1 cellular context compared by ENCODE assay signal in the genomic region with DNA sequence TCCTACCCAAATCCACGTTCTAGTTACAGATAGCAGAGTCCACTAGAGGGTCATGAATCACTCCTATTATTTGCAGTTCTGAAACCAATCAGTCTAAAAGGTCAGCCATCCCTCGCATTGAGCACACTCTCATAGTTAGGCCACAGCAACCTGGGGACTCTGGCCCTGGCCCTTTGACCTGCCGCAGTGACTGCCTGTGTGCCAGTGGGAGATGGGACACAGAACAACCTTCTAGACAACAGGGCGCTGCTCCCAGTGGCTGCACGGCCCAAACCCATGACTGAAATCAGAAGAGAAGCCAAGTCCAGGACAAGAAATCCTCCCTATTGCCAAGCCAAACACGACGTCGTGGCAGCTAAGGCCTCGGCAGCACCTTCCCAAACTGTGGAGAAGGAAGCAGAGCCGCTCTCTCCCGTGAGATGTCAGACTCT.
TF ChIP-seq lines count a peak whose summit lies in the region.

No MANE protein-coding gene starts in this region.

TF ChIP-seq in HepG2, 621 proteins besides CTCF, POLR2A, EP300 and RAD21 (continued from another document):
- TF ChIP-seq ZNF138 (CRISPR knock-in tag; IDR thresholded peaks at IDR 0.05; ENCODE audit: low read depth): no peak
- TF ChIP-seq, protein P1, sequence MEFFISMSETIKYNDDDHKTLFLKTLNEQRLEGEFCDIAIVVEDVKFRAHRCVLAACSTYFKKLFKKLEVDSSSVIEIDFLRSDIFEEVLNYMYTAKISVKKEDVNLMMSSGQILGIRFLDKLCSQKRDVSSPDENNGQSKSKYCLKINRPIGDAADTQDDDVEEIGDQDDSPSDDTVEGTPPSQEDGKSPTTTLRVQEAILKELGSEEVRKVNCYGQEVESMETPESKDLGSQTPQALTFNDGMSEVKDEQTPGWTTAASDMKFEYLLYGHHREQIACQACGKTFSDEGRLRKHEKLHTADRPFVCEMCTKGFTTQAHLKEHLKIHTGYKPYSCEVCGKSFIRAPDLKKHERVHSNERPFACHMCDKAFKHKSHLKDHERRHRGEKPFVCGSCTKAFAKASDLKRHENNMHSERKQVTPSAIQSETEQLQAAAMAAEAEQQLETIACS (CRISPR knock-in tag; IDR thresholded peaks at IDR 0.05): no peak
- TF ChIP-seq ZNF839 (CRISPR knock-in tag; IDR thresholded peaks at IDR 0.05; ENCODE audit: borderline replicate concordance): no peak
- no peak for TF ChIP-seq ZNF143 (CRISPR knock-in tag; IDR thresholded peaks at IDR 0.05)
- no peak for TF ChIP-seq MLLT10 (CRISPR knock-in tag; IDR thresholded peaks at IDR 0.05)
- no peak for TF ChIP-seq GATA4 (IDR thresholded peaks at IDR 0.05; ENCODE audit: borderline replicate concordance, low read depth)
- no peak for TF ChIP-seq ZNF790 (CRISPR knock-in tag; IDR thresholded peaks at IDR 0.05; ENCODE audit: borderline replicate concordance)
- TF ChIP-seq SP5 (CRISPR knock-in tag; IDR thresholded peaks at IDR 0.05; ENCODE audit: borderline replicate concordance, low read depth): no peak
- TF ChIP-seq, protein P2, sequence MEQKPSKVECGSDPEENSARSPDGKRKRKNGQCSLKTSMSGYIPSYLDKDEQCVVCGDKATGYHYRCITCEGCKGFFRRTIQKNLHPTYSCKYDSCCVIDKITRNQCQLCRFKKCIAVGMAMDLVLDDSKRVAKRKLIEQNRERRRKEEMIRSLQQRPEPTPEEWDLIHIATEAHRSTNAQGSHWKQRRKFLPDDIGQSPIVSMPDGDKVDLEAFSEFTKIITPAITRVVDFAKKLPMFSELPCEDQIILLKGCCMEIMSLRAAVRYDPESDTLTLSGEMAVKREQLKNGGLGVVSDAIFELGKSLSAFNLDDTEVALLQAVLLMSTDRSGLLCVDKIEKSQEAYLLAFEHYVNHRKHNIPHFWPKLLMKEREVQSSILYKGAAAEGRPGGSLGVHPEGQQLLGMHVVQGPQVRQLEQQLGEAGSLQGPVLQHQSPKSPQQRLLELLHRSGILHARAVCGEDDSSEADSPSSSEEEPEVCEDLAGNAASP (CRISPR knock-in tag; IDR thresholded peaks at IDR 0.05; ENCODE audit: borderline replicate concordance): no peak
- TF ChIP-seq SMARCE1 (IDR thresholded peaks at IDR 0.05; ENCODE audit: borderline replicate concordance): no peak
- no peak for TF ChIP-seq SNRNP70 (IDR thresholded peaks at IDR 0.05; ENCODE audit: low read depth, low read length)
- TF ChIP-seq NCOA1 (CRISPR knock-in tag; IDR thresholded peaks at IDR 0.05): no peak
- TF ChIP-seq CEBPB (IDR thresholded peaks at IDR 0.05; ENCODE audit: borderline replicate concordance, low read depth, low read length): no peak
- TF ChIP-seq ZNF292 (CRISPR knock-in tag; IDR thresholded peaks at IDR 0.05; ENCODE audit: borderline replicate concordance, low read depth): 0 out of 2 replicates have a peak, but pooled peaks have one; percentile 28
- TF ChIP-seq, protein P3, sequence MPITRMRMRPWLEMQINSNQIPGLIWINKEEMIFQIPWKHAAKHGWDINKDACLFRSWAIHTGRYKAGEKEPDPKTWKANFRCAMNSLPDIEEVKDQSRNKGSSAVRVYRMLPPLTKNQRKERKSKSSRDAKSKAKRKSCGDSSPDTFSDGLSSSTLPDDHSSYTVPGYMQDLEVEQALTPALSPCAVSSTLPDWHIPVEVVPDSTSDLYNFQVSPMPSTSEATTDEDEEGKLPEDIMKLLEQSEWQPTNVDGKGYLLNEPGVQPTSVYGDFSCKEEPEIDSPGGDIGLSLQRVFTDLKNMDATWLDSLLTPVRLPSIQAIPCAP (CRISPR knock-in tag; IDR thresholded peaks at IDR 0.05; ENCODE audit: low read depth): no peak
- TF ChIP-seq ZFY (CRISPR knock-in tag; IDR thresholded peaks at IDR 0.05): 0 out of 2 replicates have a peak, but pooled peaks have one; percentile 8
- TF ChIP-seq SRSF1 (optimal IDR thresholded peaks at IDR 0.05; ENCODE audit: low read depth, low read length): no peak
- TF ChIP-seq, protein P4, sequence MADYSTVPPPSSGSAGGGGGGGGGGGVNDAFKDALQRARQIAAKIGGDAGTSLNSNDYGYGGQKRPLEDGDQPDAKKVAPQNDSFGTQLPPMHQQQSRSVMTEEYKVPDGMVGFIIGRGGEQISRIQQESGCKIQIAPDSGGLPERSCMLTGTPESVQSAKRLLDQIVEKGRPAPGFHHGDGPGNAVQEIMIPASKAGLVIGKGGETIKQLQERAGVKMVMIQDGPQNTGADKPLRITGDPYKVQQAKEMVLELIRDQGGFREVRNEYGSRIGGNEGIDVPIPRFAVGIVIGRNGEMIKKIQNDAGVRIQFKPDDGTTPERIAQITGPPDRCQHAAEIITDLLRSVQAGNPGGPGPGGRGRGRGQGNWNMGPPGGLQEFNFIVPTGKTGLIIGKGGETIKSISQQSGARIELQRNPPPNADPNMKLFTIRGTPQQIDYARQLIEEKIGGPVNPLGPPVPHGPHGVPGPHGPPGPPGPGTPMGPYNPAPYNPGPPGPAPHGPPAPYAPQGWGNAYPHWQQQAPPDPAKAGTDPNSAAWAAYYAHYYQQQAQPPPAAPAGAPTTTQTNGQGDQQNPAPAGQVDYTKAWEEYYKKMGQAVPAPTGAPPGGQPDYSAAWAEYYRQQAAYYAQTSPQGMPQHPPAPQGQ (CRISPR knock-in tag; IDR thresholded peaks at IDR 0.05; ENCODE audit: borderline replicate concordance): no peak
- TF ChIP-seq, protein P5, sequence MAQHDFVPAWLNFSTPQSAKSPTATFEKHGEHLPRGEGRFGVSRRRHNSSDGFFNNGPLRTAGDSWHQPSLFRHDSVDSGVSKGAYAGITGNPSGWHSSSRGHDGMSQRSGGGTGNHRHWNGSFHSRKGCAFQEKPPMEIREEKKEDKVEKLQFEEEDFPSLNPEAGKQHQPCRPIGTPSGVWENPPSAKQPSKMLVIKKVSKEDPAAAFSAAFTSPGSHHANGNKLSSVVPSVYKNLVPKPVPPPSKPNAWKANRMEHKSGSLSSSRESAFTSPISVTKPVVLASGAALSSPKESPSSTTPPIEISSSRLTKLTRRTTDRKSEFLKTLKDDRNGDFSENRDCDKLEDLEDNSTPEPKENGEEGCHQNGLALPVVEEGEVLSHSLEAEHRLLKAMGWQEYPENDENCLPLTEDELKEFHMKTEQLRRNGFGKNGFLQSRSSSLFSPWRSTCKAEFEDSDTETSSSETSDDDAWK (CRISPR knock-in tag; IDR thresholded peaks at IDR 0.05): no peak
- no peak for TF ChIP-seq RFXAP (CRISPR knock-in tag; IDR thresholded peaks at IDR 0.05; ENCODE audit: borderline replicate concordance)
- TF ChIP-seq ZKSCAN8 (CRISPR knock-in tag; IDR thresholded peaks at IDR 0.05; ENCODE audit: borderline replicate concordance): no peak
- TF ChIP-seq, protein P6, sequence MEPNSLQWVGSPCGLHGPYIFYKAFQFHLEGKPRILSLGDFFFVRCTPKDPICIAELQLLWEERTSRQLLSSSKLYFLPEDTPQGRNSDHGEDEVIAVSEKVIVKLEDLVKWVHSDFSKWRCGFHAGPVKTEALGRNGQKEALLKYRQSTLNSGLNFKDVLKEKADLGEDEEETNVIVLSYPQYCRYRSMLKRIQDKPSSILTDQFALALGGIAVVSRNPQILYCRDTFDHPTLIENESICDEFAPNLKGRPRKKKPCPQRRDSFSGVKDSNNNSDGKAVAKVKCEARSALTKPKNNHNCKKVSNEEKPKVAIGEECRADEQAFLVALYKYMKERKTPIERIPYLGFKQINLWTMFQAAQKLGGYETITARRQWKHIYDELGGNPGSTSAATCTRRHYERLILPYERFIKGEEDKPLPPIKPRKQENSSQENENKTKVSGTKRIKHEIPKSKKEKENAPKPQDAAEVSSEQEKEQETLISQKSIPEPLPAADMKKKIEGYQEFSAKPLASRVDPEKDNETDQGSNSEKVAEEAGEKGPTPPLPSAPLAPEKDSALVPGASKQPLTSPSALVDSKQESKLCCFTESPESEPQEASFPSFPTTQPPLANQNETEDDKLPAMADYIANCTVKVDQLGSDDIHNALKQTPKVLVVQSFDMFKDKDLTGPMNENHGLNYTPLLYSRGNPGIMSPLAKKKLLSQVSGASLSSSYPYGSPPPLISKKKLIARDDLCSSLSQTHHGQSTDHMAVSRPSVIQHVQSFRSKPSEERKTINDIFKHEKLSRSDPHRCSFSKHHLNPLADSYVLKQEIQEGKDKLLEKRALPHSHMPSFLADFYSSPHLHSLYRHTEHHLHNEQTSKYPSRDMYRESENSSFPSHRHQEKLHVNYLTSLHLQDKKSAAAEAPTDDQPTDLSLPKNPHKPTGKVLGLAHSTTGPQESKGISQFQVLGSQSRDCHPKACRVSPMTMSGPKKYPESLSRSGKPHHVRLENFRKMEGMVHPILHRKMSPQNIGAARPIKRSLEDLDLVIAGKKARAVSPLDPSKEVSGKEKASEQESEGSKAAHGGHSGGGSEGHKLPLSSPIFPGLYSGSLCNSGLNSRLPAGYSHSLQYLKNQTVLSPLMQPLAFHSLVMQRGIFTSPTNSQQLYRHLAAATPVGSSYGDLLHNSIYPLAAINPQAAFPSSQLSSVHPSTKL (CRISPR knock-in tag; IDR thresholded peaks at IDR 0.05): 0 out of 2 replicates have a peak, but pooled peaks have one; percentile 8
- TF ChIP-seq, protein P7, sequence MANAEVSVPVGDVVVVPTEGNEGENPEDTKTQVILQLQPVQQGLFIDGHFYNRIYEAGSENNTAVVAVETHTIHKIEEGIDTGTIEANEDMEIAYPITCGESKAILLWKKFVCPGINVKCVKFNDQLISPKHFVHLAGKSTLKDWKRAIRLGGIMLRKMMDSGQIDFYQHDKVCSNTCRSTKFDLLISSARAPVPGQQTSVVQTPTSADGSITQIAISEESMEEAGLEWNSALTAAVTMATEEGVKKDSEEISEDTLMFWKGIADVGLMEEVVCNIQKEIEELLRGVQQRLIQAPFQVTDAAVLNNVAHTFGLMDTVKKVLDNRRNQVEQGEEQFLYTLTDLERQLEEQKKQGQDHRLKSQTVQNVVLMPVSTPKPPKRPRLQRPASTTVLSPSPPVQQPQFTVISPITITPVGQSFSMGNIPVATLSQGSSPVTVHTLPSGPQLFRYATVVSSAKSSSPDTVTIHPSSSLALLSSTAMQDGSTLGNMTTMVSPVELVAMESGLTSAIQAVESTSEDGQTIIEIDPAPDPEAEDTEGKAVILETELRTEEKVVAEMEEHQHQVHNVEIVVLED (CRISPR knock-in tag; IDR thresholded peaks at IDR 0.05; ENCODE audit: borderline replicate concordance): no peak
- peak; percentile 50 for TF ChIP-seq ZFX (CRISPR knock-in tag; IDR thresholded peaks at IDR 0.05; ENCODE audit: low read depth)
- no peak for TF ChIP-seq AHR (CRISPR knock-in tag; IDR thresholded peaks at IDR 0.05)
- TF ChIP-seq, protein P8, sequence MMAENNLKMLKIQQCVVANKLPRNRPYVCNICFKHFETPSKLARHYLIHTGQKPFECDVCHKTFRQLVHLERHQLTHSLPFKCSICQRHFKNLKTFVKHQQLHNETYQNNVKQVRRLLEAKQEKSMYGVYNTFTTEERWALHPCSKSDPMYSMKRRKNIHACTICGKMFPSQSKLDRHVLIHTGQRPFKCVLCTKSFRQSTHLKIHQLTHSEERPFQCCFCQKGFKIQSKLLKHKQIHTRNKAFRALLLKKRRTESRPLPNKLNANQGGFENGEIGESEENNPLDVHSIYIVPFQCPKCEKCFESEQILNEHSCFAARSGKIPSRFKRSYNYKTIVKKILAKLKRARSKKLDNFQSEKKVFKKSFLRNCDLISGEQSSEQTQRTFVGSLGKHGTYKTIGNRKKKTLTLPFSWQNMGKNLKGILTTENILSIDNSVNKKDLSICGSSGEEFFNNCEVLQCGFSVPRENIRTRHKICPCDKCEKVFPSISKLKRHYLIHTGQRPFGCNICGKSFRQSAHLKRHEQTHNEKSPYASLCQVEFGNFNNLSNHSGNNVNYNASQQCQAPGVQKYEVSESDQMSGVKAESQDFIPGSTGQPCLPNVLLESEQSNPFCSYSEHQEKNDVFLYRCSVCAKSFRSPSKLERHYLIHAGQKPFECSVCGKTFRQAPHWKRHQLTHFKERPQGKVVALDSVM (CRISPR knock-in tag; IDR thresholded peaks at IDR 0.05): no peak
- TF ChIP-seq GTF2F1 (IDR thresholded peaks at IDR 0.05; ENCODE audit: low read length): no peak
- no peak for TF ChIP-seq ZNF563 (CRISPR knock-in tag; IDR thresholded peaks at IDR 0.05)
- TF ChIP-seq, protein P9, sequence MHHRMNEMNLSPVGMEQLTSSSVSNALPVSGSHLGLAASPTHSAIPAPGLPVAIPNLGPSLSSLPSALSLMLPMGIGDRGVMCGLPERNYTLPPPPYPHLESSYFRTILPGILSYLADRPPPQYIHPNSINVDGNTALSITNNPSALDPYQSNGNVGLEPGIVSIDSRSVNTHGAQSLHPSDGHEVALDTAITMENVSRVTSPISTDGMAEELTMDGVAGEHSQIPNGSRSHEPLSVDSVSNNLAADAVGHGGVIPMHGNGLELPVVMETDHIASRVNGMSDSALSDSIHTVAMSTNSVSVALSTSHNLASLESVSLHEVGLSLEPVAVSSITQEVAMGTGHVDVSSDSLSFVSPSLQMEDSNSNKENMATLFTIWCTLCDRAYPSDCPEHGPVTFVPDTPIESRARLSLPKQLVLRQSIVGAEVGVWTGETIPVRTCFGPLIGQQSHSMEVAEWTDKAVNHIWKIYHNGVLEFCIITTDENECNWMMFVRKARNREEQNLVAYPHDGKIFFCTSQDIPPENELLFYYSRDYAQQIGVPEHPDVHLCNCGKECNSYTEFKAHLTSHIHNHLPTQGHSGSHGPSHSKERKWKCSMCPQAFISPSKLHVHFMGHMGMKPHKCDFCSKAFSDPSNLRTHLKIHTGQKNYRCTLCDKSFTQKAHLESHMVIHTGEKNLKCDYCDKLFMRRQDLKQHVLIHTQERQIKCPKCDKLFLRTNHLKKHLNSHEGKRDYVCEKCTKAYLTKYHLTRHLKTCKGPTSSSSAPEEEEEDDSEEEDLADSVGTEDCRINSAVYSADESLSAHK (CRISPR knock-in tag; IDR thresholded peaks at IDR 0.05; ENCODE audit: borderline replicate concordance): no peak
- TF ChIP-seq LCORL (IDR thresholded peaks at IDR 0.05): no peak
- TF ChIP-seq LCORL (CRISPR knock-in tag; IDR thresholded peaks at IDR 0.05): 0 out of 2 replicates have a peak, but pooled peaks have one; percentile 15
- TF ChIP-seq ATF7 (IDR thresholded peaks at IDR 0.05): no peak
- no peak for TF ChIP-seq ATF7 (CRISPR knock-in tag; IDR thresholded peaks at IDR 0.05)
- TF ChIP-seq NR2C2 (CRISPR knock-in tag; IDR thresholded peaks at IDR 0.05; ENCODE audit: borderline replicate concordance): peak; percentile 64; the same call in 1 of the 2 replicates
- no peak for TF ChIP-seq ZSCAN30 (CRISPR knock-in tag; IDR thresholded peaks at IDR 0.05)
- no peak for TF ChIP-seq TCF12 (IDR thresholded peaks at IDR 0.05)
- no peak for TF ChIP-seq TCF12 (CRISPR knock-in tag; IDR thresholded peaks at IDR 0.05)
- TF ChIP-seq CCDC6 (CRISPR knock-in tag; IDR thresholded peaks at IDR 0.05): no peak
TF ChIP-seq in HepG2: peak in this region for 18.
